20 cellular contexts compared by ENCODE assay signal in genomic region chr22:38474003-38474607, GRCh38. TPM values are rescaled to one million over a fixed set of nuclear protein-coding genes. Genes with fewer than 3 reads are reported as not detected.
DNase-seq lines count a peak whose midpoint lies in the region; ATAC-seq and TF ChIP-seq lines count a peak whose summit lies in the region.
"Had no signal": no experiment of that assay in that cellular context is flagged by ENCODE, and none has a peak within 500 bp of the region (broad histone marks: within the 10 kb centered on the region; RNA-seq: fewer than 3 reads in every experiment).

No MANE protein-coding gene starts in this region.

- ATAC-seq in HG03135 (IDR thresholded peaks at IDR 0.05; ENCODE audit: unreplicated experiment) (no peak), HG03342 (IDR thresholded peaks at IDR 0.05; ENCODE audit: unreplicated experiment) (no peak)
- no peak for ATAC-seq in CD4-positive, alpha-beta T cell (ENCODE audit: poor library complexity)
- ATAC-seq: K562 had no signal

- intact Hi-C loops in CD4-positive, alpha-beta T cell (cut with DNase I, micrococcal nuclease): no loop called here

- H3K27ac ChIP-seq in AG04450 (ENCODE audit: low read depth, low read length) (peak overlapping the region; percentile 11), endodermal cell (ENCODE audit: low read depth, low read length) (no peak overlapping the region), osteoblast (ENCODE audit: low read depth, low read length) (no peak overlapping the region)
- no peak overlapping the region for H3K27ac ChIP-seq in CD4-positive, alpha-beta T cell (ENCODE audit: low read depth, low read length)
- H3K27ac ChIP-seq: C4-2B, SK-N-MC had no signal

- peak overlapping the region; percentile 71 for H3K27ac Mint-ChIP-seq in endodermal cell
- no peak overlapping the region for H3K27ac Mint-ChIP-seq in CD4-positive, alpha-beta T cell

- H3K4me1 Mint-ChIP-seq in endodermal cell: peaks cover 10% of the 10 kb centered on the region
- H3K4me1 Mint-ChIP-seq in CD4-positive, alpha-beta T cell (ENCODE audit: low read depth): no peaks in the 10 kb centered on the region

- H3K36me3 Mint-ChIP-seq in endodermal cell (ENCODE audit: low read depth): no peaks in the 10 kb centered on the region
- no peaks in the 10 kb centered on the region for H3K36me3 Mint-ChIP-seq in CD4-positive, alpha-beta T cell (ENCODE audit: low read depth)

- H3K9me3 ChIP-seq in AG04450 (ENCODE audit: control insufficient read depth, insufficient read depth, low read length) (no peaks in the 10 kb centered on the region), endodermal cell (ENCODE audit: control insufficient read depth, low read length) (no peaks in the 10 kb centered on the region), osteoblast (ENCODE audit: low read depth, low read length) (no peaks in the 10 kb centered on the region)
- H3K9me3 ChIP-seq in CD4-positive, alpha-beta T cell (ENCODE audit: control insufficient read depth, low read length): no peaks in the 10 kb centered on the region

- 77 to 88% methylated on average over 7 to 9 of the region's 10 CpGs for WGBS in endodermal cell (ENCODE audit: insufficient coverage in 1 of 2, insufficient read length in 1 of 2), 2 experiments

- H3K4me2 ChIP-seq in osteoblast (ENCODE audit: insufficient read depth, low read length): no peak overlapping the region

- no peak for DNase-seq in AG04450 (ENCODE audit: low read depth, low spot score)
- DNase-seq in H7: peak; percentile 49
- peak; percentile 40 for DNase-seq in endodermal cell
- DNase-seq in osteoblast (ENCODE audit: insufficient read length, low spot score, missing footprints): peak; percentile 66
- DNase-seq in NCI-H2171 treated with DMSO at 0.1 percent for 48 hours (lab: John Stamatoyannopoulos, UW): no peak
- DNase-seq in CD4-positive, alpha-beta T cell: no peak
- DNase-seq: DMS79 treated with DMSO at 0.1 percent for 48 hours, HCEC 1CT, NCI-H1092 treated with DMSO at 0.1 percent for 48 hours, NCI-H146, NCI-H2081, NCI-H774, OCI-M1, SHP77 had no signal

- H4K20me1 ChIP-seq in osteoblast (ENCODE audit: insufficient read depth, low read length): peaks cover 18% of the 10 kb centered on the region

- TF ChIP-seq CTCF in AG04450 (IDR thresholded peaks at IDR 0.05; ENCODE audit: low read depth, low read length) (no peak), endodermal cell (conservative IDR thresholded peaks at IDR 0.05) (no peak), osteoblast (IDR thresholded peaks at IDR 0.05; ENCODE audit: extremely low read depth, low read depth, low read length) (no peak)
- TF ChIP-seq CTCF in CD4-positive, alpha-beta T cell (IDR thresholded peaks at IDR 0.05): no peak

- H3K4me3 ChIP-seq in AG04450 (ENCODE audit: low read depth, low read length) (no peak overlapping the region), H7 (ENCODE audit: insufficient read depth, low read depth, low read length) (no peak overlapping the region), endodermal cell (ENCODE audit: low read length) (no peak overlapping the region), osteoblast (ENCODE audit: insufficient read depth, low read length) (no peak overlapping the region)
- H3K4me3 ChIP-seq: K562, SK-N-MC had no signal

- no peak overlapping the region for H2AFZ ChIP-seq in osteoblast (ENCODE audit: low read length)

- H3K27me3 ChIP-seq in AG04450 (ENCODE audit: control insufficient read depth, insufficient read depth, low read length) (no peaks in the 10 kb centered on the region), H7 (ENCODE audit: control insufficient read depth, insufficient read depth, low read length) (no peaks in the 10 kb centered on the region), endodermal cell (ENCODE audit: control insufficient read depth, insufficient read depth, low read length, poor library complexity, severe bottlenecking) (no peaks in the 10 kb centered on the region), osteoblast (ENCODE audit: insufficient read depth, low read length) (no peaks in the 10 kb centered on the region)
- H3K27me3 ChIP-seq in CD4-positive, alpha-beta T cell (ENCODE audit: control insufficient read depth, insufficient read depth, low read length): no peaks in the 10 kb centered on the region

- H3K79me2 ChIP-seq in osteoblast (ENCODE audit: insufficient read depth, low read length): peaks cover 44% of the 10 kb centered on the region

- H3K36me3 ChIP-seq in H7 (replicated peaks; ENCODE audit: control insufficient read depth, insufficient read depth, low read length) (no peaks in the 10 kb centered on the region), endodermal cell (ENCODE audit: control insufficient read depth, insufficient read depth, low read length) (peaks cover 1% of the 10 kb centered on the region), osteoblast (ENCODE audit: insufficient read depth, low read length) (peaks cover 47% of the 10 kb centered on the region)

- no peak overlapping the region for H3K9ac ChIP-seq in endodermal cell (ENCODE audit: extremely low read depth, low read length, poor library complexity, severe bottlenecking)

- H3K4me3 Mint-ChIP-seq in endodermal cell: no peak overlapping the region
- no peak overlapping the region for H3K4me3 Mint-ChIP-seq in CD4-positive, alpha-beta T cell

- CTCF ChIA-PET in AG04450 (lab: Charles Lee): no interaction called here
- CTCF ChIA-PET in CD4-positive, alpha-beta T cell (lab: Charles Lee): no interaction called here

- H3K9me3 Mint-ChIP-seq in endodermal cell: no peaks in the 10 kb centered on the region
- no peaks in the 10 kb centered on the region for H3K9me3 Mint-ChIP-seq in CD4-positive, alpha-beta T cell

- POLR2A ChIA-PET in AG04450 (lab: Yijun Ruan, JAX): no interaction called here
- POLR2A ChIA-PET in CD4-positive, alpha-beta T cell (lab: Charles Lee): no interaction called here

- peaks cover 2% of the 10 kb centered on the region for H3K27me3 Mint-ChIP-seq in endodermal cell (ENCODE audit: insufficient read depth)
- H3K27me3 Mint-ChIP-seq in CD4-positive, alpha-beta T cell: no peaks in the 10 kb centered on the region

- H3K4me1 ChIP-seq in endodermal cell (ENCODE audit: control insufficient read depth, insufficient read depth, low read length): no peaks in the 10 kb centered on the region
- H3K4me1 ChIP-seq in osteoblast (ENCODE audit: insufficient read depth, low read length): peaks cover 9% of the 10 kb centered on the region

RNA-seq across cellular contexts. Expression of gene KDELR3, which starts 6.2 kb away (rescaled TPM):
- 223 and 278 TPM in 2 replicates for polyA plus RNA-seq in AG04450 (2011; rRNA removed)
- polyA minus RNA-seq in AG04450 (2011; rRNA and poly(A)+ RNA removed): 85.4 and 95.8 TPM in 2 replicates
- total RNA-seq in H7 (2014; rRNA removed; shearing (Covaris generic)): 4.5 and 8.2 TPM in 2 replicates
- total RNA-seq in endodermal cell: 10 to 100 TPM; 11.4 to 14.9 TPM
- polyA plus RNA-seq in endodermal cell (2013, experiment 1 of 2): 14.6 TPM
- polyA plus RNA-seq in endodermal cell (2013, experiment 2 of 2): 14.8 TPM
- 142 and 161 TPM in 2 replicates for total RNA-seq in osteoblast
- not detected for total RNA-seq in CD4-positive, alpha-beta T cell

RNA-seq across cellular contexts. Expression of gene KCNJ4, which starts 19.1 kb away (rescaled TPM):
- polyA plus RNA-seq in AG04450 (2011; rRNA removed): not detected in 2 replicates
- not detected in 2 replicates for polyA minus RNA-seq in AG04450 (2011; rRNA and poly(A)+ RNA removed)
- total RNA-seq in H7 (2014; rRNA removed; shearing (Covaris generic)): 3.4 and 5.9 TPM in 2 replicates
- total RNA-seq in endodermal cell (1 to 10 TPM in 1 of 2 donors, under 1 TPM in 1; 0.37 to 1.4 TPM), osteoblast (not detected in 2 replicates)
- polyA plus RNA-seq in endodermal cell (2013, experiment 1 of 2): 5.8 TPM
- polyA plus RNA-seq in endodermal cell (2013, experiment 2 of 2): 6.0 TPM
- not detected for total RNA-seq in CD4-positive, alpha-beta T cell
- total RNA-seq: NCI-H460 had no signal

RNA-seq across cellular contexts. Expression of gene DDX17, which starts 32.0 kb away (rescaled TPM):
- 348 and 426 TPM in 2 replicates for polyA plus RNA-seq in AG04450 (2011; rRNA removed)
- 503 and 507 TPM in 2 replicates for polyA minus RNA-seq in AG04450 (2011; rRNA and poly(A)+ RNA removed)
- total RNA-seq in H7 (2014; rRNA removed; shearing (Covaris generic)): 257 and 288 TPM in 2 replicates
- total RNA-seq in endodermal cell (100 to 1,000 TPM; 507 to 621 TPM), osteoblast (434 and 496 TPM in 2 replicates)
- polyA plus RNA-seq in endodermal cell (2013, experiment 1 of 2): 386 TPM
- polyA plus RNA-seq in endodermal cell (2013, experiment 2 of 2): 344 TPM
- total RNA-seq in CD4-positive, alpha-beta T cell: 100 to 1,000 TPM; 454 to 462 TPM

Comparison
In these comparisons a context has a peak if more than half of its experiments do, and no peak if none do; other contexts are left out.
1. DNase-seq: peak in H7 (single experiment), endodermal cell (single experiment) and osteoblast (single experiment); none in AG04450 (single experiment), NCI-H2171 treated with DMSO at 0.1 percent for 48 hours (single experiment) and CD4-positive, alpha-beta T cell (0 of 10).